Comparison of ENCODE assay signal across 1 cellular context in the genomic region with DNA sequence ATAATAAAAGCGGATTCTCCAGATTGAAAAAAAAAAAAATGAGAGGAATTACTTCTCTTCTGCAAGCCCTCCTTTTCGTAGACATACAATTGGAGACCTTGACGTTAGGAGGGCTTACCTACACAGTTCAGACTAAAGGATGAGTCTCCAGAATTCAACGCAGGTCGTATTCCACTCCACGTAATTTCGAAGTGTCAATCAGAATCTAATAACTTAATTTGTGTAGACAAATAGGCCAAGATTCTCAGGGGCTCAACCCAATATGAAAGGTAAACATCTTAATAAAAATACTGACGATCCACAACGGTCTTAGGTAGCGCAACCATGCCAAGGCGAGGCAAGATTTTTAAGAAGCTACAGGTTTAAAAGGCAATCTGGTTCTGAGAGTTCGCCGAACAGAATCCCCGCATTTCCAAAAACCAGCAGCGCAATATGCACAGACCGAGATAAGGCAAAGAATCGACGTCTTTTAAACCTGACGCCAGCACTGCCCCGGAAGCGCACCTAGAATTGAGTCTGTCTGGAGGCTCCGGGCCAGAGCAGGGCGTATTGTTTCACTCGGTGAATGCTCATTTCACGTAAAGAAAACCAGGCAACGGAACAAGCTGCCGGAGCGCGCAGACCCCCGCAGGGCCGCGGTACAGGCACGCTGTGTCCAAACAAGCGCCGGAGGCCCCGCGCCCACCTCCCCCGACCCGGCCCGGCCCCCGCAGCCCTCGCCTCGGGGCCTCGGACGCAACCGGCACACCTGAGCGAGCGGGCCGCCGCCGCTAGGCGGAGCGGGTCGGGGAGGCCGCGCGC.
TF ChIP-seq lines count a peak whose summit lies in the region.

No MANE protein-coding gene starts in this region.

TF ChIP-seq in GM12878, 131 proteins besides CTCF, POLR2A, EP300 and RAD21:
- peak; percentile 12; the same call in 1 of the 2 replicates for TF ChIP-seq SMARCA5 (IDR thresholded peaks at IDR 0.05)
- TF ChIP-seq, protein P1, sequence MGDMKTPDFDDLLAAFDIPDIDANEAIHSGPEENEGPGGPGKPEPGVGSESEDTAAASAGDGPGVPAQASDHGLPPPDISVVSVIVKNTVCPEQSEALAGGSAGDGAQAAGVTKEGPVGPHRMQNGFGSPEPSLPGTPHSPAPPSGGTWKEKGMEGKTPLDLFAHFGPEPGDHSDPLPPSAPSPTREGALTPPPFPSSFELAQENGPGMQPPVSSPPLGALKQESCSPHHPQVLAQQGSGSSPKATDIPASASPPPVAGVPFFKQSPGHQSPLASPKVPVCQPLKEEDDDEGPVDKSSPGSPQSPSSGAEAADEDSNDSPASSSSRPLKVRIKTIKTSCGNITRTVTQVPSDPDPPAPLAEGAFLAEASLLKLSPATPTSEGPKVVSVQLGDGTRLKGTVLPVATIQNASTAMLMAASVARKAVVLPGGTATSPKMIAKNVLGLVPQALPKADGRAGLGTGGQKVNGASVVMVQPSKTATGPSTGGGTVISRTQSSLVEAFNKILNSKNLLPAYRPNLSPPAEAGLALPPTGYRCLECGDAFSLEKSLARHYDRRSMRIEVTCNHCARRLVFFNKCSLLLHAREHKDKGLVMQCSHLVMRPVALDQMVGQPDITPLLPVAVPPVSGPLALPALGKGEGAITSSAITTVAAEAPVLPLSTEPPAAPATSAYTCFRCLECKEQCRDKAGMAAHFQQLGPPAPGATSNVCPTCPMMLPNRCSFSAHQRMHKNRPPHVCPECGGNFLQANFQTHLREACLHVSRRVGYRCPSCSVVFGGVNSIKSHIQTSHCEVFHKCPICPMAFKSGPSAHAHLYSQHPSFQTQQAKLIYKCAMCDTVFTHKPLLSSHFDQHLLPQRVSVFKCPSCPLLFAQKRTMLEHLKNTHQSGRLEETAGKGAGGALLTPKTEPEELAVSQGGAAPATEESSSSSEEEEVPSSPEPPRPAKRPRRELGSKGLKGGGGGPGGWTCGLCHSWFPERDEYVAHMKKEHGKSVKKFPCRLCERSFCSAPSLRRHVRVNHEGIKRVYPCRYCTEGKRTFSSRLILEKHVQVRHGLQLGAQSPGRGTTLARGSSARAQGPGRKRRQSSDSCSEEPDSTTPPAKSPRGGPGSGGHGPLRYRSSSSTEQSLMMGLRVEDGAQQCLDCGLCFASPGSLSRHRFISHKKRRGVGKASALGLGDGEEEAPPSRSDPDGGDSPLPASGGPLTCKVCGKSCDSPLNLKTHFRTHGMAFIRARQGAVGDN (IDR thresholded peaks at IDR 0.05) = peak; percentile 33; the same call in 1 of the 2 replicates
- 0 out of 2 replicates have a peak, but pooled peaks have one; percentile 36 for TF ChIP-seq ZSCAN29 (IDR thresholded peaks at IDR 0.05)
- TF ChIP-seq, protein P2, sequence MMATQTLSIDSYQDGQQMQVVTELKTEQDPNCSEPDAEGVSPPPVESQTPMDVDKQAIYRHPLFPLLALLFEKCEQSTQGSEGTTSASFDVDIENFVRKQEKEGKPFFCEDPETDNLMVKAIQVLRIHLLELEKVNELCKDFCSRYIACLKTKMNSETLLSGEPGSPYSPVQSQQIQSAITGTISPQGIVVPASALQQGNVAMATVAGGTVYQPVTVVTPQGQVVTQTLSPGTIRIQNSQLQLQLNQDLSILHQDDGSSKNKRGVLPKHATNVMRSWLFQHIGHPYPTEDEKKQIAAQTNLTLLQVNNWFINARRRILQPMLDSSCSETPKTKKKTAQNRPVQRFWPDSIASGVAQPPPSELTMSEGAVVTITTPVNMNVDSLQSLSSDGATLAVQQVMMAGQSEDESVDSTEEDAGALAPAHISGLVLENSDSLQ (IDR thresholded peaks at IDR 0.05) = peak; percentile 32; the same call in 1 of the 2 replicates
- no peak for TF ChIP-seq RB1 (IDR thresholded peaks at IDR 0.05; ENCODE audit: borderline replicate concordance)
- TF ChIP-seq, protein P3, sequence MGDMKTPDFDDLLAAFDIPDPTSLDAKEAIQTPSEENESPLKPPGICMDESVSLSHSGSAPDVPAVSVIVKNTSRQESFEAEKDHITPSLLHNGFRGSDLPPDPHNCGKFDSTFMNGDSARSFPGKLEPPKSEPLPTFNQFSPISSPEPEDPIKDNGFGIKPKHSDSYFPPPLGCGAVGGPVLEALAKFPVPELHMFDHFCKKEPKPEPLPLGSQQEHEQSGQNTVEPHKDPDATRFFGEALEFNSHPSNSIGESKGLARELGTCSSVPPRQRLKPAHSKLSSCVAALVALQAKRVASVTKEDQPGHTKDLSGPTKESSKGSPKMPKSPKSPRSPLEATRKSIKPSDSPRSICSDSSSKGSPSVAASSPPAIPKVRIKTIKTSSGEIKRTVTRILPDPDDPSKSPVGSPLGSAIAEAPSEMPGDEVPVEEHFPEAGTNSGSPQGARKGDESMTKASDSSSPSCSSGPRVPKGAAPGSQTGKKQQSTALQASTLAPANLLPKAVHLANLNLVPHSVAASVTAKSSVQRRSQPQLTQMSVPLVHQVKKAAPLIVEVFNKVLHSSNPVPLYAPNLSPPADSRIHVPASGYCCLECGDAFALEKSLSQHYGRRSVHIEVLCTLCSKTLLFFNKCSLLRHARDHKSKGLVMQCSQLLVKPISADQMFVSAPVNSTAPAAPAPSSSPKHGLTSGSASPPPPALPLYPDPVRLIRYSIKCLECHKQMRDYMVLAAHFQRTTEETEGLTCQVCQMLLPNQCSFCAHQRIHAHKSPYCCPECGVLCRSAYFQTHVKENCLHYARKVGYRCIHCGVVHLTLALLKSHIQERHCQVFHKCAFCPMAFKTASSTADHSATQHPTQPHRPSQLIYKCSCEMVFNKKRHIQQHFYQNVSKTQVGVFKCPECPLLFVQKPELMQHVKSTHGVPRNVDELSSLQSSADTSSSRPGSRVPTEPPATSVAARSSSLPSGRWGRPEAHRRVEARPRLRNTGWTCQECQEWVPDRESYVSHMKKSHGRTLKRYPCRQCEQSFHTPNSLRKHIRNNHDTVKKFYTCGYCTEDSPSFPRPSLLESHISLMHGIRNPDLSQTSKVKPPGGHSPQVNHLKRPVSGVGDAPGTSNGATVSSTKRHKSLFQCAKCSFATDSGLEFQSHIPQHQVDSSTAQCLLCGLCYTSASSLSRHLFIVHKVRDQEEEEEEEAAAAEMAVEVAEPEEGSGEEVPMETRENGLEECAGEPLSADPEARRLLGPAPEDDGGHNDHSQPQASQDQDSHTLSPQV (IDR thresholded peaks at IDR 0.05) = peak; percentile 46; the same call in 1 of the 2 replicates
- peak; percentile 37; the same call in 1 of the 2 replicates for TF ChIP-seq LARP7 (IDR thresholded peaks at IDR 0.05)
- TF ChIP-seq HDAC2 (IDR thresholded peaks at IDR 0.05) = no peak
- TF ChIP-seq ETV6 (conservative IDR thresholded peaks at IDR 0.05 in 1 of 2, IDR thresholded peaks at IDR 0.05 in 1 of 2; ENCODE audit: borderline replicate concordance in 1 of 2, low read depth in 1 of 2) = no peak
- TF ChIP-seq ZNF24 (IDR thresholded peaks at IDR 0.05) = peak; percentile 49; the same call in 1 of the 2 replicates
- TF ChIP-seq CREB1 (IDR thresholded peaks at IDR 0.05; ENCODE audit: low read depth) = 0 out of 2 replicates have a peak, but pooled peaks have one; percentile 23
- TF ChIP-seq, protein P4, sequence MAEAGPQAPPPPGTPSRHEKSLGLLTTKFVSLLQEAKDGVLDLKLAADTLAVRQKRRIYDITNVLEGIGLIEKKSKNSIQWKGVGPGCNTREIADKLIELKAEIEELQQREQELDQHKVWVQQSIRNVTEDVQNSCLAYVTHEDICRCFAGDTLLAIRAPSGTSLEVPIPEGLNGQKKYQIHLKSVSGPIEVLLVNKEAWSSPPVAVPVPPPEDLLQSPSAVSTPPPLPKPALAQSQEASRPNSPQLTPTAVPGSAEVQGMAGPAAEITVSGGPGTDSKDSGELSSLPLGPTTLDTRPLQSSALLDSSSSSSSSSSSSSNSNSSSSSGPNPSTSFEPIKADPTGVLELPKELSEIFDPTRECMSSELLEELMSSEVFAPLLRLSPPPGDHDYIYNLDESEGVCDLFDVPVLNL (IDR thresholded peaks at IDR 0.05; ENCODE audit: low read depth, low read length) = peak; percentile 36; the same call in 1 of the 2 replicates
- TF ChIP-seq NR2C1 (IDR thresholded peaks at IDR 0.05) = peak; percentile 58
